11 cellular contexts compared by ENCODE assay signal in the genomic region with DNA sequence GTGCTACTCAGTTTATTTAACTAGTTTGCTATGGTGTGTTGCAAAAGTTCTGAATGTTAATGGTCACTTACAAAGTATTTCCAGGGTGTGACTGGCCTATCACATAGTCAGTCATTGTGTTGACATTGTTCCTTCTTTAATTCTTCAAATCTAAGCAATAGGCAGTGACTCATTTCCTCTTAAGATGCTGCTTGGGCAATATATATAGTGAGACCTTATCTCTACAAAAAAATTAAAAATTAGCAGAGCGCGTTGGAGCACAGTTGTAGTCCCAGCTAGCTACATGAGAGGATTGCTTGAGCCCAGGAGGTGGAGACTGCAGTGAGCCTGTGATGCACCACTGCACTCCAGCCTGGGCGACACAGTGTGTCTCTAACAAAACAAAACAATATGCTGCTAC. TPM values are rescaled to one million over a fixed set of nuclear protein-coding genes. Genes with fewer than 3 reads are reported as not detected.
A peak's percentile ranks its signal among the peaks of the same experiment; 100 is the strongest.
DNase-seq lines count a peak whose midpoint lies in the region; ATAC-seq and TF ChIP-seq lines count a peak whose summit lies in the region.
"Had no signal": no experiment of that assay in that cellular context is flagged by ENCODE, and none has a peak within 500 bp of the region (broad histone marks: within the 10 kb centered on the region; RNA-seq: fewer than 3 reads in every experiment).

No MANE protein-coding gene starts in this region.

- intact Hi-C loops in MCF 10A (cut with micrococcal nuclease): no loop called here
- intact Hi-C loops in breast epithelium (cut with DNase I; ENCODE audit: low total_unique reads): no loop called here

- WGBS in upper lobe of left lung, 2 donors: 32 to 56% methylated on average over 3 of the region's 3 CpGs

- POLR2A ChIA-PET in MCF 10A (lab: Yijun Ruan, JAX) (interaction anchor here (1.6 kb wide), 1 partner anchor 94 kb away, joined by 4 read pairs; the partner anchor contains the start of gene CFAP36), RWPE1 (lab: Yijun Ruan, JAX; ENCODE audit: low non-redundant PET) (no interaction called here)

- H3K27me3 ChIP-seq in breast epithelium (no peaks in the 10 kb centered on the region), upper lobe of left lung (no peaks in the 10 kb centered on the region)

- H3K4me3 ChIP-seq in breast epithelium (no peak overlapping the region), upper lobe of left lung (no peak overlapping the region)

- H3K27ac Mint-ChIP-seq in MCF 10A (ENCODE audit: low read depth, unreplicated experiment) (peak overlapping the region; percentile 83), progenitor cell of endocrine pancreas (no peak overlapping the region)
- H3K27ac Mint-ChIP-seq: brain had no signal

- no peaks in the 10 kb centered on the region for H3K9me3 Mint-ChIP-seq in MCF 10A (ENCODE audit: unreplicated experiment)
- no peaks in the 10 kb centered on the region for H3K9me3 Mint-ChIP-seq in progenitor cell of endocrine pancreas (ENCODE audit: low read depth)
- H3K9me3 Mint-ChIP-seq: brain had no signal

- H3K9me3 ChIP-seq in breast epithelium (no peaks in the 10 kb centered on the region), upper lobe of left lung (no peaks in the 10 kb centered on the region)

- peak; percentile 76 to 86 for ATAC-seq in upper lobe of left lung (ENCODE audit: low FRiP score in 2 of 2)

- no peak for TF ChIP-seq CTCF in MCF 10A (IDR thresholded peaks at IDR 0.05; ENCODE audit: unreplicated experiment)
- TF ChIP-seq CTCF in breast epithelium (IDR thresholded peaks at IDR 0.05): no peak
- no peak for TF ChIP-seq CTCF in RWPE1 (conservative IDR thresholded peaks at IDR 0.05; ENCODE audit: low read depth)
- no peak for TF ChIP-seq CTCF in upper lobe of left lung (IDR thresholded peaks at IDR 0.05)
- TF ChIP-seq CTCF in progenitor cell of endocrine pancreas (IDR thresholded peaks at IDR 0.05; ENCODE audit: unreplicated experiment): no peak

- peak in 1 of 4 donors; percentile 65 for TF ChIP-seq EP300 in upper lobe of left lung (IDR thresholded peaks at IDR 0.05)

- DNase-seq in MCF 10A (ENCODE audit: unreplicated experiment) (peak; percentile 83), breast epithelium (ENCODE audit: low spot score in 2 of 2) (no peak), RWPE1 (ENCODE audit: low spot score) (peak; percentile 62), fibroblast of the conjunctiva (ENCODE audit: low read depth) (peak; percentile 53), upper lobe of left lung (peak in 1 of 2 donors; percentile 34), NCI-H2029 (lab: John Stamatoyannopoulos, UW) (no peak), progenitor cell of endocrine pancreas (ENCODE audit: low spot score, unreplicated experiment) (no peak), SK-N-DZ (ENCODE audit: low spot score) (no peak)
- DNase-seq: GOT3, NCI-H526 treated with DMSO at 0.1 percent for 48 hours had no signal

- H3K36me3 ChIP-seq in breast epithelium (no peaks in the 10 kb centered on the region), upper lobe of left lung (no peaks in the 10 kb centered on the region)

- H3K27ac ChIP-seq in breast epithelium: no peak overlapping the region
- peak overlapping the region; percentile 79 for H3K27ac ChIP-seq in RWPE1
- H3K27ac ChIP-seq in upper lobe of left lung: peak overlapping the region in 1 of 4 donors; percentile 68

- H3K4me1 ChIP-seq in breast epithelium: no peaks in the 10 kb centered on the region
- peaks cover 6 to 10% (median 8%) of the 10 kb centered on the region in 4 donors for H3K4me1 ChIP-seq in upper lobe of left lung

- no TSS peak for BruUV-seq in MCF 10A (replicated peaks; lab: Mats Ljungman, UMichigan)

- TF ChIP-seq POLR2A in breast epithelium (IDR thresholded peaks at IDR 0.05) (no peak), upper lobe of left lung (IDR thresholded peaks at IDR 0.05) (peak in 1 of 4 donors; percentile 27)

- H3K4me1 Mint-ChIP-seq in MCF 10A (ENCODE audit: insufficient read depth, unreplicated experiment) (peaks cover 31% of the 10 kb centered on the region), progenitor cell of endocrine pancreas (ENCODE audit: low read depth) (peaks cover 2% of the 10 kb centered on the region)

- CTCF ChIA-PET in MCF 10A (lab: Yijun Ruan, JAX) (interaction anchor here (1.0 kb wide), 1 partner anchor 95 kb away, joined by 3 read pairs; no protein-coding TSS in a partner anchor), RWPE1 (lab: Yijun Ruan, JAX) (no interaction called here)

- no peaks in the 10 kb centered on the region for H3K36me3 Mint-ChIP-seq in MCF 10A (ENCODE audit: insufficient read depth, unreplicated experiment)
- H3K36me3 Mint-ChIP-seq in progenitor cell of endocrine pancreas (ENCODE audit: insufficient read depth): no peaks in the 10 kb centered on the region
- H3K36me3 Mint-ChIP-seq: brain had no signal

- H3K4me3 Mint-ChIP-seq in MCF 10A (ENCODE audit: unreplicated experiment): peak overlapping the region; percentile 38
- no peak overlapping the region for H3K4me3 Mint-ChIP-seq in progenitor cell of endocrine pancreas (ENCODE audit: low read depth)
- H3K4me3 Mint-ChIP-seq: brain had no signal

- H3K27me3 Mint-ChIP-seq in MCF 10A (ENCODE audit: insufficient read depth, unreplicated experiment) (no peaks in the 10 kb centered on the region), progenitor cell of endocrine pancreas (peaks cover 10% of the 10 kb centered on the region)

RNA-seq across cellular contexts. Expression of gene CCDC88A, which starts 5.8 kb away (rescaled TPM):
- total RNA-seq in MCF 10A (2022): 52.1 and 60.8 TPM in 2 replicates
- 10 to 100 TPM; 36.1 to 74.6 (median 50.1) TPM for total RNA-seq in breast epithelium
- 100 to 1,000 TPM in 2 of 6 donors, 10 to 100 TPM in 4; 66.7 to 128 (median 91.2) TPM for total RNA-seq in upper lobe of left lung
- total RNA-seq in progenitor cell of endocrine pancreas: 77.1 and 81.1 TPM in 2 replicates
- 60.9 and 62.5 TPM in 2 replicates for polyA plus RNA-seq in SK-N-DZ (2014; cell fraction: cytosol; rRNA removed)
- polyA plus RNA-seq in SK-N-DZ (2014; cell fraction: nucleus; rRNA removed): 92.4 and 132 TPM in 2 replicates

Comparison
In these comparisons a context has a peak if more than half of its experiments do, and no peak if none do; other contexts are left out.
1. DNase-seq: peak in MCF 10A (single experiment), RWPE1 (single experiment) and fibroblast of the conjunctiva (single experiment); none in breast epithelium (0 of 2), NCI-H2029 (single experiment), progenitor cell of endocrine pancreas (single experiment) and SK-N-DZ (single experiment).